1 cellular context compared by ENCODE assay signal in genomic region chr12:818733-819132, GRCh38.
TF ChIP-seq lines count a peak whose summit lies in the region.

No MANE protein-coding gene starts in this region.

TF ChIP-seq in GM23338, 12 proteins besides CTCF, POLR2A, EP300 and RAD21 (continued from another document):
- TF ChIP-seq ZNF462 (CRISPR knock-in tag; IDR thresholded peaks at IDR 0.05) = no peak
- TF ChIP-seq POLR2AphosphoS5 (IDR thresholded peaks at IDR 0.05; ENCODE audit: low read depth) = no peak
- no peak for TF ChIP-seq EZH2phosphoT487 (IDR thresholded peaks at IDR 0.05; ENCODE audit: unreplicated experiment)
- no peak for TF ChIP-seq REST (IDR thresholded peaks at IDR 0.05; ENCODE audit: unreplicated experiment)
- TF ChIP-seq CREB1 (CRISPR knock-in tag; IDR thresholded peaks at IDR 0.05; ENCODE audit: low read depth) = no peak
- no peak for TF ChIP-seq ZNF331 (CRISPR knock-in tag; IDR thresholded peaks at IDR 0.05; ENCODE audit: low read depth)
- no peak for TF ChIP-seq ETS1 (IDR thresholded peaks at IDR 0.05)
- no peak for TF ChIP-seq ZNF114 (CRISPR knock-in tag; IDR thresholded peaks at IDR 0.05)
- TF ChIP-seq STAT1 (IDR thresholded peaks at IDR 0.05; ENCODE audit: unreplicated experiment) = no peak
- no peak for TF ChIP-seq NANOG (IDR thresholded peaks at IDR 0.05; ENCODE audit: borderline replicate concordance)
